Comparison of ENCODE assay signal across 11 cellular contexts in the genomic region with DNA sequence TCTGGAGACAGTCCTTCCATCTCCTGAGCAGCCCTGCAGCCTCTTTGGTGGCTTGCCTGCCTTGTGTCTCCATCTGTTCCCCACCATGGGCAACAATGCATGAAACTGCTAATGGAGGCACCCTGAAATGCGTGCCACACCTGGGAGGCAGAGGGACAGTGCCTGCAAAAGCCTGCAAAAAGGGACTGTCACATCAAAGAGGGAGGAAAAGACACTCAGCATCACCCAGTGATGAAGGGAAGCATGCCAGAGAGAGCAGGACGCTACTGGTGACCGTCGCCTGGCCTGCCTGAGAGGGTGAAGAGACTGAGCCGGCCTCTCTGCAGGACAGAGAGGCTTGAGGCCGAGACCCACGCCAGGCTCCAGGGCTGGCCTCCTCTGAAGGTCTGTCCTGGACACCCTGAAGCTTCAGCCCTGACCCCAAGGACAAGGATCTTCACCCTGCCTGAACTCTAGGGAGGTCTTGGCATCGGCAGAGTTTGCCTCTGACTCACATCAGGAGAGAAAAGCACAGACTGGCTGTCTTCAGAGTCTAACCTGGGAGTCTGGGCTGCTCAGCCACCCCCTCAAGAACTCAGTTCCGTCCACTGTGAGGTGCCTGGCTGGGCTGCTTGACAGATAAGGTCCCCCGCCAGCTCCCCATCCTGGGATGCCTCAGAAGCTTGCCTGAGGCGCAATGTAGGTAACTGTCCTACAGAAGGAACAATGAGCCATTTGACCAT. TPM values are rescaled to one million over a fixed set of nuclear protein-coding genes. Genes with fewer than 3 reads are reported as not detected.
DNase-seq lines count a peak whose midpoint lies in the region; ATAC-seq and TF ChIP-seq lines count a peak whose summit lies in the region.
"Had no signal": no experiment of that assay in that cellular context is flagged by ENCODE, and none has a peak within 500 bp of the region (broad histone marks: within the 10 kb centered on the region; RNA-seq: fewer than 3 reads in every experiment).

No MANE protein-coding gene starts in this region.

- H3K27ac Mint-ChIP-seq in MCF 10A (ENCODE audit: low read depth, unreplicated experiment) (no peak overlapping the region), endodermal cell (no peak overlapping the region)

- H3K9ac ChIP-seq in mammary epithelial cell (ENCODE audit: insufficient read depth, low read length): no peak overlapping the region
- no peak overlapping the region for H3K9ac ChIP-seq in endodermal cell (ENCODE audit: extremely low read depth, low read length, poor library complexity, severe bottlenecking)

- DNase-seq in MCF 10A (ENCODE audit: unreplicated experiment) (peak; percentile 26), mammary epithelial cell (no peak), fibroblast of mammary gland (ENCODE audit: low read depth) (peak; percentile 16), NCI-H1105 (lab: John Stamatoyannopoulos, UW) (no peak), endodermal cell (no peak), DMS53 treated with DMSO at 0.1 percent for 48 hours (lab: John Stamatoyannopoulos, UW; ENCODE audit: unreplicated experiment) (no peak)
- DNase-seq: activated T-cell treated with anti-CD3 and anti-CD28 coated beads, Interleukin-2, amount 50 U/mL, for 1 hour; NCI-H2029 had no signal

- H3K79me2 ChIP-seq in mammary epithelial cell (ENCODE audit: insufficient read depth, low read length): peaks cover 56% of the 10 kb centered on the region

- no peaks in the 10 kb centered on the region for H3K9me3 Mint-ChIP-seq in MCF 10A (ENCODE audit: unreplicated experiment)
- no peaks in the 10 kb centered on the region for H3K9me3 Mint-ChIP-seq in endodermal cell

- in situ Hi-C loops in mammary epithelial cell (cut with MboI; ENCODE audit: low sequenced_read_pairs in 2 of 2): no loop called here

- intact Hi-C loops in MCF 10A (cut with micrococcal nuclease) (loop anchor here (10.0 kb wide), 1 partner anchor 173 kb away; a partner anchor contains a TSS), mammary epithelial cell (cut with micrococcal nuclease) (no loop called here)

- BruUV-seq in MCF 10A (replicated peaks; lab: Mats Ljungman, UMichigan): no TSS peak
- BruUV-seq in mammary epithelial cell (replicated peaks; lab: Mats Ljungman, UMichigan): no TSS peak

- H3K9me3 ChIP-seq in mammary epithelial cell (replicated peaks; ENCODE audit: insufficient read depth, low read length) (no peaks in the 10 kb centered on the region), endodermal cell (ENCODE audit: control insufficient read depth, low read length) (no peaks in the 10 kb centered on the region)

- POLR2A ChIA-PET in MCF 10A (lab: Yijun Ruan, JAX): no interaction called here

- CTCF ChIA-PET in MCF 10A (lab: Yijun Ruan, JAX): interaction anchor here (0.5 to 0.6 kb wide), 2 partner anchors 11 to 44 kb away, joined by 3 read pairs; no protein-coding TSS in a partner anchor
- CTCF ChIA-PET in mammary epithelial cell (lab: Charles Lee; ENCODE audit: low non-redundant PET): no interaction called here

- no peak overlapping the region for H2AFZ ChIP-seq in mammary epithelial cell (ENCODE audit: low read depth, low read length)

- no peak overlapping the region for H3K4me3 ChIP-seq in mammary epithelial cell (replicated peaks in 1 of 3; ENCODE audit: insufficient read depth in 1 of 3, low read depth in 2 of 3, low read length in 3 of 3)
- H3K4me3 ChIP-seq in fibroblast of mammary gland (ENCODE audit: control insufficient read depth, low read depth, low read length): no peak overlapping the region
- no peak overlapping the region for H3K4me3 ChIP-seq in endodermal cell (ENCODE audit: low read length)
- H3K4me3 ChIP-seq: skin epidermis had no signal

- TF ChIP-seq CTCF in MCF 10A (IDR thresholded peaks at IDR 0.05; ENCODE audit: unreplicated experiment) (no peak), mammary epithelial cell (conservative IDR thresholded peaks at IDR 0.05 in 1 of 2, IDR thresholded peaks at IDR 0.05 in 1 of 2; ENCODE audit: extremely low read depth in 1 of 2, insufficient read depth in 1 of 2, low read depth in 1 of 2, low read length in 2 of 2) (no peak), fibroblast of mammary gland (conservative IDR thresholded peaks at IDR 0.05; ENCODE audit: control insufficient read depth, insufficient read depth, low read depth, low read length) (no peak), endodermal cell (conservative IDR thresholded peaks at IDR 0.05) (no peak)

- H3K4me3 Mint-ChIP-seq in MCF 10A (ENCODE audit: unreplicated experiment) (no peak overlapping the region), endodermal cell (no peak overlapping the region)

- peaks cover 57% of the 10 kb centered on the region for H3K4me1 Mint-ChIP-seq in MCF 10A (ENCODE audit: insufficient read depth, unreplicated experiment)
- H3K4me1 Mint-ChIP-seq in endodermal cell: peaks cover 41% of the 10 kb centered on the region

- H3K27me3 ChIP-seq in mammary epithelial cell (ENCODE audit: insufficient read depth, low read length) (no peaks in the 10 kb centered on the region), endodermal cell (ENCODE audit: control insufficient read depth, insufficient read depth, low read length, poor library complexity, severe bottlenecking) (peaks cover 4% of the 10 kb centered on the region)

- no peaks in the 10 kb centered on the region for H3K36me3 ChIP-seq in mammary epithelial cell (ENCODE audit: insufficient read depth, low read length)
- H3K36me3 ChIP-seq in endodermal cell (ENCODE audit: control insufficient read depth, insufficient read depth, low read length): peaks cover 4% of the 10 kb centered on the region

- H3K36me3 Mint-ChIP-seq in MCF 10A (ENCODE audit: insufficient read depth, unreplicated experiment): peaks cover 37% of the 10 kb centered on the region
- H3K36me3 Mint-ChIP-seq in endodermal cell (ENCODE audit: low read depth): no peaks in the 10 kb centered on the region

- H3K27ac ChIP-seq in mammary epithelial cell (ENCODE audit: insufficient read depth, low read depth, low read length) (no peak overlapping the region), temporal lobe (ENCODE audit: low read depth, low read length) (peak overlapping the region; percentile 13), endodermal cell (ENCODE audit: low read depth, low read length) (no peak overlapping the region)

- H3K4me1 ChIP-seq in mammary epithelial cell (ENCODE audit: insufficient read depth, low read length) (peaks cover 39% of the 10 kb centered on the region), endodermal cell (ENCODE audit: control insufficient read depth, insufficient read depth, low read length) (peaks cover 34% of the 10 kb centered on the region)

- no peaks in the 10 kb centered on the region for H3K27me3 Mint-ChIP-seq in MCF 10A (ENCODE audit: insufficient read depth, unreplicated experiment)
- peaks cover 6% of the 10 kb centered on the region for H3K27me3 Mint-ChIP-seq in endodermal cell (ENCODE audit: insufficient read depth)

- WGBS in mammary epithelial cell (ENCODE audit: low coverage, missing lambda C conversion rate): 43% methylated on average over 5 of the region's 11 CpGs
- WGBS in endodermal cell (ENCODE audit: insufficient coverage in 1 of 2, insufficient read length in 1 of 2), 2 experiments: 95 to 98% methylated on average over 11 of the region's 11 CpGs

- dilution Hi-C loops in mammary epithelial cell (cut with HindIII; ENCODE audit: low sequenced_read_pairs): no loop called here

- no peak overlapping the region for H3K4me2 ChIP-seq in mammary epithelial cell (ENCODE audit: insufficient read depth, low read depth, low read length)

- no peaks in the 10 kb centered on the region for H4K20me1 ChIP-seq in mammary epithelial cell (ENCODE audit: insufficient read depth, low read length)

- ATAC-seq in HG03095 (IDR thresholded peaks at IDR 0.05; ENCODE audit: unreplicated experiment): peak; percentile 15

RNA-seq across cellular contexts. Expression of a gene that starts 8.1 kb away (rescaled TPM):
- total RNA-seq in MCF 10A (2022) (99.5 and 105 TPM in 2 replicates), mammary epithelial cell (100 to 1,000 TPM in 1 of 2 donors, 10 to 100 TPM in 1; 28.9 to 126 TPM), temporal lobe (34.7 TPM), endodermal cell (1 to 10 TPM; 3.8 to 5.2 TPM)
- polyA plus RNA-seq in mammary epithelial cell: 27.6 TPM
- 45.5 TPM for polyA minus RNA-seq in mammary epithelial cell
- 14.2 TPM for polyA plus RNA-seq in endodermal cell (2013, experiment 1 of 2)
- polyA plus RNA-seq in endodermal cell (2013, experiment 2 of 2): 16.0 TPM

Comparison
In these comparisons a context has a peak if more than half of its experiments do, and no peak if none do; other contexts are left out.
1. DNase-seq: peak in MCF 10A (single experiment) and fibroblast of mammary gland (single experiment); none in mammary epithelial cell (single experiment), NCI-H1105 (single experiment), endodermal cell (single experiment) and DMS53 treated with DMSO at 0.1 percent for 48 hours (single experiment).